ENCODE assay signal across 25 cellular contexts in the genomic region with DNA sequence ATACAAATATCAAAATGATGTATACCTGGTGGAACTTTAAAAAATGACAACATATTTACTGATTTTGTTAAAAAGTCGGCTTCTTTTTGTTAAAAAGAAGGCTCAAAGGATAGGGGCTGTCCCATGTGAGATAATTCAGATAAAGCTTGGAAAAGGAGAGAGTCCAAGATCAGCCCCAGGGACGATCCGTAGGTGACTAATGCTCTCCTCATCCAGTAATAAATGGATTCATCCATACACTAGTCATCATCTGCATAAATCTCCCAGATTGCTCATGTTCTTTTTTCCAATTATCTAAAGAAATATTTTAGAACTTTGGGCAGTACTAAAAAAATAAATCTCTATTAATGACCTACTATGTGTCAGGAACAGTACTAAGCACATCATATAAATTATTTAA. TPM values are rescaled to one million over a fixed set of nuclear protein-coding genes. Genes with fewer than 3 reads are reported as not detected.
"Had no signal": no experiment of that assay in that cellular context is flagged by ENCODE, and none has a peak within 500 bp of the region (broad histone marks: within the 10 kb centered on the region; RNA-seq: fewer than 3 reads in every experiment).

No MANE protein-coding gene starts in this region.

- ATAC-seq: activated CD8-positive, alpha-beta memory T cell treated with anti-CD3 and anti-CD28 coated beads, Interleukin-2, amount 10 ng/mL, durations not matched to agents 7 days and 5 days; activated naive CD4-positive, alpha-beta T cell treated with anti-CD3 and anti-CD28 coated beads, Interleukin-2, amount 50 U/mL, for 72 hours; activated naive CD8-positive, alpha-beta T cell treated with anti-CD3 and anti-CD28 coated beads, Interleukin-2, amount 50 U/mL, for 24 hours; activated T-cell treated with anti-CD3 and anti-CD28 coated beads, Interleukin-2, amount 50 U/mL, for 4 hours; T-helper 17 cell had no signal

- H3K36me3 ChIP-seq: brain microvascular endothelial cell, cardiac muscle cell, Peyer's patch had no signal

- H3K4me3 ChIP-seq: cardiac muscle cell, Peyer's patch had no signal

- H3K9me3 ChIP-seq: Peyer's patch had no signal

- H3K27ac ChIP-seq: brain microvascular endothelial cell, cardiac muscle cell, Peyer's patch had no signal

- H3K4me1 ChIP-seq: Peyer's patch had no signal

- H3K27me3 ChIP-seq: brain microvascular endothelial cell, cardiac muscle cell, Peyer's patch had no signal

- DNase-seq: activated B cell treated with CpG ODN at 0.5 μM for 24 hours; activated CD4-positive, alpha-beta T cell treated with anti-CD3 and anti-CD28 coated beads for 1 hour; activated CD4-positive, alpha-beta T cell treated with anti-CD3 and anti-CD28 coated beads, Interleukin-2, amount 10 ng/mL, durations not matched to agents 24 days and 14 days; activated CD4-positive, alpha-beta T cell treated with anti-CD3 and anti-CD28 coated beads, Interleukin-2, amount 50 U/mL, for 48 hours; activated CD8-positive, alpha-beta memory T cell treated with anti-CD3 and anti-CD28 coated beads, Interleukin-2, amount 10 ng/mL, durations not matched to agents 7 days and 5 days; activated effector memory CD4-positive, alpha-beta T cell treated with anti-CD3 and anti-CD28 coated beads, Interleukin-2, amount 50 U/mL, for 16 hours; activated naive CD4-positive, alpha-beta T cell treated with Interleukin-2 at 50 U/mL for 16 hours; activated naive CD8-positive, alpha-beta T cell treated with anti-CD3 and anti-CD28 coated beads, Interleukin-2, amount 50 U/mL, for 24 hours; activated T-cell treated with anti-CD3 and anti-CD28 coated beads, Interleukin-2, amount 50 U/mL, for 4 hours; amygdala; brain microvascular endothelial cell; cerebellar nuclear complex; Karpas-422; NCI-H1105 treated with DMSO at 0.1 percent for 48 hours; NCI-H1436 treated with DMSO at 0.1 percent for 48 hours; NCI-H187; NCI-H2081; NCI-H446; OCI-M1; Peyer's patch; SIG-M5; T-helper 17 cell; T-helper 9 cell had no signal

RNA-seq across cellular contexts. Expression of gene FSCB, which starts 23.4 kb away (rescaled TPM):
- total RNA-seq: activated B cell treated with CpG ODN at 0.5 μM for 24 hours; activated CD4-positive, alpha-beta T cell treated with anti-CD3 and anti-CD28 coated beads, Interleukin-2, amount 10 ng/mL, durations not matched to agents 24 days and 14 days; activated CD8-positive, alpha-beta memory T cell treated with anti-CD3 and anti-CD28 coated beads, Interleukin-2, amount 10 ng/mL, durations not matched to agents 7 days and 5 days; activated naive CD4-positive, alpha-beta T cell treated with anti-CD3 and anti-CD28 coated beads, Interleukin-2, amount 50 U/mL, for 72 hours; activated T-cell treated with anti-CD3 and anti-CD28 coated beads, Interleukin-2, amount 50 U/mL, for 4 hours; cardiac muscle cell; T-helper 17 cell had no signal
- polyA plus RNA-seq: cardiac muscle cell had no signal
